In the genomic region with DNA sequence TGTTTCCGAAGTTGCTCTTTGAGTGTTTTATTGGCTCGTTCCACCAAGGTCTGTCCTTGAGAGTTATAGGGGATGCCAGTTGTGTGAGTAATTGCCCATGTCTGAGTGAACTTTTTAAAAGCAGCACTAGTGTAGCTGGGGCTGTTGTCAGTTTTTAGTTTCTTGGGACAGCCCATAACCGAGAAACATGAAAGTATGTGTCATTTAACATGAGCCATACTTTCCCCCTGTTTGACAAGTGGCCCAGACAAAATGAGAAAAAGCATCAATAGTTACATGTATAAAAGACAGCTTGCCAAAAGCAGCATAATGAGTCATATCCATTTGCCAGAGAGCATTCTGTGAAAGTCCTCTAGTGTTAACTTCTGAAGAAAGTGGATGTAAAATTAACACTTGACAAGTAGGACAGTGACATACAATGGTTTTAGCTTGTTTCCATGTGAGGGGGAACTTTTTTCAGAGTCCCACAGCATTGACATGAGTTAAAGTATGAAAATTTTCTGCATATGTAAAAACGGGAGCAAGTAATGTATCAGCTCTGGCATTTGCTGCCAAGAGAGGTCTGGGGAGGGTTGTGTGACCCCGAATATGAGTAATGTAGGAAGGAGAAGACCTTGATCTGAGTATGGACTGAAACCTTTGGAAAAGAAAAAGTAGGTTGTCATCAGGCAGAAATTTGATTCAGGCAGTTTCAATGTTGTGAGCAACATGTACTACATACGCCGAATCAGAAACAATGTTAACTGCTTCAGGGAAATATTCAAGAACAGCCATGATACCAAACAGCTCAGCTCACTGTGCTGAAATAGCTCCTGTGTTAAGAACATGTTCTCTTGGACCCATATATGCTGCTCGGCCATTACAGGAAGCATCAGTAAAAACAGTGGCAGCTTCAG, we compare ENCODE assay signal across 12 cellular contexts. TPM values are rescaled to one million over a fixed set of nuclear protein-coding genes. Genes with fewer than 3 reads are reported as not detected.
A peak's percentile ranks its signal among the peaks of the same experiment; 100 is the strongest.
DNase-seq lines count a peak whose midpoint lies in the region; ATAC-seq and TF ChIP-seq lines count a peak whose summit lies in the region.
"Had no signal": no experiment of that assay in that cellular context is flagged by ENCODE, and none has a peak within 500 bp of the region (broad histone marks: within the 10 kb centered on the region; RNA-seq: fewer than 3 reads in every experiment).

No MANE protein-coding gene starts in this region.

- H3K4me3 ChIP-seq in OCI-LY3 (ENCODE audit: low read length) (no peak overlapping the region), gastrocnemius medialis (no peak overlapping the region), Karpas-422 (ENCODE audit: low read length) (no peak overlapping the region)
- H3K4me3 ChIP-seq: BLaER1 treated with 17β-estradiol and CSF1 and Interleukin-3, amounts not matched to agents 10 nM and 100 nM; right lobe of liver had no signal

- DNase-seq in activated CD8-positive, alpha-beta T cell treated with anti-CD3 and anti-CD28 coated beads for 36 hours: peak; percentile 67
- no peak for DNase-seq in activated CD8-positive, alpha-beta T cell treated with anti-CD3 and anti-CD28 coated beads, Interleukin-2, amount 10 ng/mL, durations not matched to agents 7 days and 5 days
- DNase-seq in dedifferentiated amniotic fluid mesenchymal stem cell (ENCODE audit: extremely low spot score): peak; percentile 41
- no peak for DNase-seq in gastrocnemius medialis
- no peak for DNase-seq in Karpas-422
- DNase-seq: NCI-H524, right lobe of liver, T-cell had no signal

- peak; percentile 90 for ATAC-seq in activated CD8-positive, alpha-beta T cell treated with anti-CD3 and anti-CD28 coated beads for 36 hours
- no peak for ATAC-seq in activated CD8-positive, alpha-beta T cell treated with anti-CD3 and anti-CD28 coated beads, Interleukin-2, amount 10 ng/mL, durations not matched to agents 7 days and 5 days
- ATAC-seq in gastrocnemius medialis (peak in 1 of 2 donors; percentile 49), HG02852 (IDR thresholded peaks at IDR 0.05; ENCODE audit: unreplicated experiment) (no peak), GM19324 (IDR thresholded peaks at IDR 0.05; ENCODE audit: low FRiP score, unreplicated experiment) (no peak)
- ATAC-seq: T-cell had no signal

- peak overlapping the region; percentile 13 for H3K4me3 Mint-ChIP-seq in activated CD8-positive, alpha-beta T cell treated with anti-CD3 and anti-CD28 coated beads for 36 hours
- no peak overlapping the region for H3K4me3 Mint-ChIP-seq in activated CD8-positive, alpha-beta T cell treated with anti-CD3 and anti-CD28 coated beads, Interleukin-2, amount 10 ng/mL, durations not matched to agents 7 days and 5 days
- H3K4me3 Mint-ChIP-seq: T-cell had no signal

- H2AFZ ChIP-seq in OCI-LY3 (ENCODE audit: low read depth, low read length) (no peak overlapping the region), Karpas-422 (ENCODE audit: low read length) (no peak overlapping the region)

- H4K20me1 ChIP-seq in OCI-LY3 (ENCODE audit: insufficient read depth, low read length) (no peaks in the 10 kb centered on the region), Karpas-422 (ENCODE audit: insufficient read depth, low read depth, low read length) (no peaks in the 10 kb centered on the region)
- H4K20me1 ChIP-seq: BLaER1 treated with 17β-estradiol and CSF1 and Interleukin-3, amounts not matched to agents 10 nM and 100 nM had no signal

- H3K9me3 ChIP-seq in OCI-LY3 (ENCODE audit: insufficient read depth, low read length) (no peaks in the 10 kb centered on the region), gastrocnemius medialis (no peaks in the 10 kb centered on the region), Karpas-422 (ENCODE audit: low read length) (peaks cover under 1% of the 10 kb centered on the region; the same call in 1 of the 2 replicates)
- H3K9me3 ChIP-seq: right lobe of liver had no signal

- H3K9ac ChIP-seq in OCI-LY3 (ENCODE audit: low read length): no peak overlapping the region
- H3K9ac ChIP-seq in Karpas-422 (ENCODE audit: low read length): no peak overlapping the region

- no peaks in the 10 kb centered on the region for H3K27me3 ChIP-seq in OCI-LY3 (ENCODE audit: low read depth, low read length)
- no peaks in the 10 kb centered on the region for H3K27me3 ChIP-seq in gastrocnemius medialis
- no peaks in the 10 kb centered on the region for H3K27me3 ChIP-seq in Karpas-422 (ENCODE audit: low read length)
- H3K27me3 ChIP-seq: BLaER1 treated with 17β-estradiol and CSF1 and Interleukin-3, amounts not matched to agents 10 nM and 100 nM; right lobe of liver had no signal

- H3K36me3 ChIP-seq in OCI-LY3 (replicated peaks; ENCODE audit: low read depth, low read length): no peaks in the 10 kb centered on the region
- no peaks in the 10 kb centered on the region for H3K36me3 ChIP-seq in gastrocnemius medialis
- H3K36me3 ChIP-seq in Karpas-422 (ENCODE audit: insufficient read depth, low read length): no peaks in the 10 kb centered on the region
- H3K36me3 ChIP-seq: right lobe of liver had no signal

- H3K4me2 ChIP-seq in OCI-LY3 (ENCODE audit: low read length) (peak overlapping the region; percentile 32), Karpas-422 (ENCODE audit: low read depth, low read length, poor library complexity, severe bottlenecking) (no peak overlapping the region)
- H3K4me2 ChIP-seq: BLaER1 treated with 17β-estradiol and CSF1 and Interleukin-3, amounts not matched to agents 10 nM and 100 nM had no signal

- H3K79me2 ChIP-seq in OCI-LY3 (ENCODE audit: low read length): no peaks in the 10 kb centered on the region
- H3K79me2 ChIP-seq in Karpas-422 (ENCODE audit: low read length): no peaks in the 10 kb centered on the region

- peaks cover 39% of the 10 kb centered on the region for H3K4me1 Mint-ChIP-seq in activated CD8-positive, alpha-beta T cell treated with anti-CD3 and anti-CD28 coated beads for 36 hours (ENCODE audit: low read depth)
- peaks cover 13% of the 10 kb centered on the region for H3K4me1 Mint-ChIP-seq in activated CD8-positive, alpha-beta T cell treated with anti-CD3 and anti-CD28 coated beads, Interleukin-2, amount 10 ng/mL, durations not matched to agents 7 days and 5 days (ENCODE audit: low read depth)

- TF ChIP-seq POLR2A in gastrocnemius medialis (IDR thresholded peaks at IDR 0.05): no peak

- CTCF ChIA-PET in activated CD8-positive, alpha-beta T cell treated with anti-CD3 and anti-CD28 coated beads for 36 hours (lab: Charles Lee): interaction anchor here (0.8 to 2.4 kb wide), 6 partner anchors 8 to 142 kb away, joined by 3 to 14 read pairs (median 4); partner anchors contain the start of gene DHX8
- CTCF ChIA-PET in activated CD8-positive, alpha-beta T cell treated with anti-CD3 and anti-CD28 coated beads, Interleukin-2, amount 10 ng/mL, durations not matched to agents 7 days and 5 days (lab: Charles Lee): interaction anchor here (2.3 to 3.5 kb wide), 2 partner anchors 8 to 142 kb away, joined by 18 to 20 read pairs; partner anchors contain the start of gene DHX8

- peak overlapping the region; percentile 94 for H3K27ac Mint-ChIP-seq in activated CD8-positive, alpha-beta T cell treated with anti-CD3 and anti-CD28 coated beads for 36 hours
- H3K27ac Mint-ChIP-seq in activated CD8-positive, alpha-beta T cell treated with anti-CD3 and anti-CD28 coated beads, Interleukin-2, amount 10 ng/mL, durations not matched to agents 7 days and 5 days: no peak overlapping the region
- H3K27ac Mint-ChIP-seq: T-cell had no signal

- H3K4me1 ChIP-seq in OCI-LY3 (ENCODE audit: low read length) (peaks cover 13% of the 10 kb centered on the region), gastrocnemius medialis (peaks cover 13 to 17% of the 10 kb centered on the region in 2 donors), Karpas-422 (ENCODE audit: low read length) (no peaks in the 10 kb centered on the region)

- POLR2A ChIA-PET in activated CD8-positive, alpha-beta T cell treated with anti-CD3 and anti-CD28 coated beads for 36 hours (lab: Charles Lee): interaction anchor here (0.8 to 18.9 kb wide), 10 partner anchors 9 to 142 kb away, joined by 3 to 199 read pairs (median 8); partner anchors contain the start of genes ARL4D and DHX8
- POLR2A ChIA-PET in activated CD8-positive, alpha-beta T cell treated with anti-CD3 and anti-CD28 coated beads, Interleukin-2, amount 10 ng/mL, durations not matched to agents 7 days and 5 days (lab: Charles Lee): interaction anchor here (1.7 to 6.2 kb wide), 3 partner anchors 19 to 27 kb away, joined by 6 to 54 read pairs (median 29); no protein-coding TSS in a partner anchor

- H3K27ac ChIP-seq in OCI-LY3 (ENCODE audit: low read length) (peak overlapping the region; percentile 15; the same call in 1 of the 2 replicates), gastrocnemius medialis (peak overlapping the region in 3 of 4 donors; percentile 6 to 17 (median 7)), Karpas-422 (ENCODE audit: low read length) (no peak overlapping the region)
- H3K27ac ChIP-seq: BLaER1 treated with 17β-estradiol and CSF1 and Interleukin-3, amounts not matched to agents 10 nM and 100 nM; right lobe of liver had no signal

- in situ Hi-C loops in gastrocnemius medialis (cut with MboI; ENCODE audit: low sequenced_read_pairs in 4 of 4): no loop called here

- peaks cover 4% of the 10 kb centered on the region for H3K27me3 Mint-ChIP-seq in activated CD8-positive, alpha-beta T cell treated with anti-CD3 and anti-CD28 coated beads for 36 hours
- peaks cover 9% of the 10 kb centered on the region for H3K27me3 Mint-ChIP-seq in activated CD8-positive, alpha-beta T cell treated with anti-CD3 and anti-CD28 coated beads, Interleukin-2, amount 10 ng/mL, durations not matched to agents 7 days and 5 days (ENCODE audit: low read depth)

- peaks cover 3% of the 10 kb centered on the region for H3K36me3 Mint-ChIP-seq in activated CD8-positive, alpha-beta T cell treated with anti-CD3 and anti-CD28 coated beads for 36 hours (ENCODE audit: low read depth)
- H3K36me3 Mint-ChIP-seq in activated CD8-positive, alpha-beta T cell treated with anti-CD3 and anti-CD28 coated beads, Interleukin-2, amount 10 ng/mL, durations not matched to agents 7 days and 5 days (ENCODE audit: low read depth): peaks cover under 1% of the 10 kb centered on the region

- no peaks in the 10 kb centered on the region for H3K9me2 ChIP-seq in Karpas-422 (replicated peaks; ENCODE audit: insufficient read depth, low read length)

- TF ChIP-seq CTCF in activated CD8-positive, alpha-beta T cell treated with anti-CD3 and anti-CD28 coated beads for 36 hours (IDR thresholded peaks at IDR 0.05): no peak
- TF ChIP-seq CTCF in OCI-LY3 (IDR thresholded peaks at IDR 0.05; ENCODE audit: low read depth, low read length) (no peak), gastrocnemius medialis (IDR thresholded peaks at IDR 0.05 in 4 of 5, conservative IDR thresholded peaks at IDR 0.05 in 1 of 5) (no peak)

- peaks cover 3% of the 10 kb centered on the region for H3K9me3 Mint-ChIP-seq in activated CD8-positive, alpha-beta T cell treated with anti-CD3 and anti-CD28 coated beads for 36 hours
- peaks cover 3% of the 10 kb centered on the region for H3K9me3 Mint-ChIP-seq in activated CD8-positive, alpha-beta T cell treated with anti-CD3 and anti-CD28 coated beads, Interleukin-2, amount 10 ng/mL, durations not matched to agents 7 days and 5 days (ENCODE audit: insufficient read depth)

- intact Hi-C loops in activated CD8-positive, alpha-beta T cell treated with anti-CD3 and anti-CD28 coated beads for 36 hours (cut with micrococcal nuclease): no loop called here
- intact Hi-C loops in gastrocnemius medialis (cut with DNase I; ENCODE audit: low total_unique reads): loop anchor here (2.0 kb wide), 1 partner anchor 15 kb away; no protein-coding TSS in a partner anchor

RNA-seq across cellular contexts. Expression of gene ARL4D, which starts 56.8 kb away (rescaled TPM):
- 1 to 10 TPM; 2.2 to 3.4 TPM for total RNA-seq in activated CD8-positive, alpha-beta T cell treated with anti-CD3 and anti-CD28 coated beads for 36 hours
- total RNA-seq in activated CD8-positive, alpha-beta T cell treated with anti-CD3 and anti-CD28 coated beads, Interleukin-2, amount 10 ng/mL, durations not matched to agents 7 days and 5 days: 1 to 10 TPM; 2.9 to 4.2 TPM
- 1 to 10 TPM in 3 of 4 donors, under 1 TPM in 1; 0.17 to 2.0 (median 1.3) TPM for total RNA-seq in gastrocnemius medialis
- total RNA-seq in Karpas-422 (2014; rRNA removed; shearing (Covaris generic); ENCODE audit: low replicate concordance): not detected in 2 replicates

Comparison
In these comparisons a context has a peak if more than half of its experiments do, and no peak if none do; other contexts are left out.
1. DNase-seq: peak in activated CD8-positive, alpha-beta T cell treated with anti-CD3 and anti-CD28 coated beads for 36 hours (single experiment) and dedifferentiated amniotic fluid mesenchymal stem cell (single experiment); none in activated CD8-positive, alpha-beta T cell treated with anti-CD3 and anti-CD28 coated beads, Interleukin-2, amount 10 ng/mL, durations not matched to agents 7 days and 5 days (single experiment), gastrocnemius medialis (0 of 2) and Karpas-422 (single experiment).